Comparison of ENCODE assay signal across 36 cellular contexts in genomic region chr7:41346878-41347277, GRCh38.
"Had no signal": no experiment of that assay in that cellular context is flagged by ENCODE, and none has a peak within 500 bp of the region (broad histone marks: within the 10 kb centered on the region; RNA-seq: fewer than 3 reads in every experiment).

No MANE protein-coding gene starts in this region.

- DNase-seq: activated CD4-positive, alpha-beta memory T cell treated with anti-CD3 and anti-CD28 coated beads, Interleukin-2, amount 10 ng/mL, durations not matched to agents 7 days and 5 days; activated CD4-positive, alpha-beta T cell treated with anti-CD3 and anti-CD28 coated beads for 1 hour; activated CD4-positive, alpha-beta T cell treated with anti-CD3 and anti-CD28 coated beads for 36 hours; activated CD4-positive, alpha-beta T cell treated with anti-CD3 and anti-CD28 coated beads for 48 hours; activated CD4-positive, alpha-beta T cell treated with anti-CD3 and anti-CD28 coated beads, Interleukin-2, amount 10 ng/mL, durations not matched to agents 7 days and 5 days; activated CD4-positive, alpha-beta T cell treated with anti-CD3 and anti-CD28 coated beads, Interleukin-2, amount 50 U/mL, for 48 hours; activated CD4-positive, CD25-positive, alpha-beta regulatory T cell; activated CD8-positive, alpha-beta memory T cell treated with anti-CD3 and anti-CD28 coated beads for 24 hours; activated CD8-positive, alpha-beta memory T cell treated with anti-CD3 and anti-CD28 coated beads, Interleukin-2, amount 10 ng/mL, durations not matched to agents 7 days and 5 days; activated CD8-positive, alpha-beta memory T cell treated with anti-CD3 and anti-CD28 coated beads, Interleukin-2, amount 50 U/mL, for 48 hours; activated CD8-positive, alpha-beta T cell treated with anti-CD3 and anti-CD28 coated beads, Interleukin-2, amount 10 ng/mL, durations not matched to agents 7 days and 5 days; activated effector memory CD4-positive, alpha-beta T cell treated with Interleukin-2 at 50 U/mL for 16 hours; activated gamma-delta T cell; activated naive CD4-positive, alpha-beta T cell treated with anti-CD3 and anti-CD28 coated beads, Interleukin-2, amount 10 ng/mL, durations not matched to agents 7 days and 5 days; activated naive CD4-positive, alpha-beta T cell treated with Interleukin-2 at 50 U/mL for 16 hours; activated naive CD8-positive, alpha-beta T cell treated with anti-CD3 and anti-CD28 coated beads, Interleukin-2, amount 10 ng/mL, durations not matched to agents 7 days and 5 days; activated naive CD8-positive, alpha-beta T cell treated with anti-CD3 and anti-CD28 coated beads, Interleukin-2, amount 50 U/mL, for 24 hours; activated T-cell treated with anti-CD3 and anti-CD28 coated beads, Interleukin-2, amount 50 U/mL, for 24 hours; activated T-cell treated with anti-CD3 and anti-CD28 coated beads, Interleukin-2, amount 50 U/mL, for 48 hours; amygdala; anterior cingulate cortex; central memory CD4-positive, alpha-beta T cell; T-helper 1 cell; T-helper 2 cell; T-helper 9 cell; WERI-Rb-1 had no signal

- ATAC-seq: activated CD4-positive, alpha-beta T cell treated with anti-CD3 and anti-CD28 coated beads for 36 hours; activated CD4-positive, CD25-positive, alpha-beta regulatory T cell treated with anti-CD3 and anti-CD28 coated beads, Interleukin-2, amount 50 U/mL, for 24 hours; activated CD8-positive, alpha-beta memory T cell treated with anti-CD3 and anti-CD28 coated beads, Interleukin-2, amount 10 ng/mL, durations not matched to agents 7 days and 5 days; activated CD8-positive, alpha-beta T cell treated with anti-CD3 and anti-CD28 coated beads, Interleukin-2, amount 10 ng/mL, durations not matched to agents 7 days and 5 days; activated naive CD8-positive, alpha-beta T cell treated with anti-CD3 and anti-CD28 coated beads, Interleukin-2, amount 50 U/mL, for 24 hours; WTC11 had no signal

- H3K27me3 ChIP-seq: ascending aorta had no signal

- H3K36me3 ChIP-seq: ascending aorta, WERI-Rb-1 had no signal

- H3K4me3 ChIP-seq: ascending aorta had no signal

- H3K9me3 ChIP-seq: ascending aorta had no signal

- H3K27ac Mint-ChIP-seq: activated CD4-positive, alpha-beta memory T cell treated with anti-CD3 and anti-CD28 coated beads, Interleukin-2, amount 10 ng/mL, durations not matched to agents 7 days and 5 days; activated CD4-positive, alpha-beta T cell treated with anti-CD3 and anti-CD28 coated beads for 36 hours; activated CD4-positive, alpha-beta T cell treated with anti-CD3 and anti-CD28 coated beads, Interleukin-2, amount 10 ng/mL, durations not matched to agents 7 days and 5 days; activated CD8-positive, alpha-beta memory T cell treated with anti-CD3 and anti-CD28 coated beads, Interleukin-2, amount 10 ng/mL, durations not matched to agents 7 days and 5 days; activated CD8-positive, alpha-beta T cell treated with anti-CD3 and anti-CD28 coated beads, Interleukin-2, amount 10 ng/mL, durations not matched to agents 7 days and 5 days; activated naive CD4-positive, alpha-beta T cell treated with anti-CD3 and anti-CD28 coated beads, Interleukin-2, amount 10 ng/mL, durations not matched to agents 7 days and 5 days; activated naive CD4-positive, alpha-beta T cell treated with anti-CD3 and anti-CD28 coated beads, Interleukin-2, amount 50 U/mL, for 24 hours; activated naive CD8-positive, alpha-beta T cell; activated naive CD8-positive, alpha-beta T cell treated with anti-CD3 and anti-CD28 coated beads, Interleukin-2, amount 10 ng/mL, durations not matched to agents 7 days and 5 days; activated naive CD8-positive, alpha-beta T cell treated with anti-CD3 and anti-CD28 coated beads, Interleukin-2, amount 50 U/mL, for 24 hours; activated T-cell treated with anti-CD3 and anti-CD28 coated beads, Interleukin-2, amount 50 U/mL, for 24 hours; activated T-helper 2 cell treated with anti-CD3 and anti-CD28 coated beads, Interferon-gamma antibody, Interleukin-2, Interleukin-4, amounts not matched to agents 10 μg/mL and 5 μg/mL and 100 μg/mL, durations not matched to agents 14 hours and 24 hours and 36 hours; brain; T-helper 1 cell treated with Interleukin-12 subunit alpha and Interleukin-12 subunit beta and Interleukin-4 antibody, amounts not matched to agents 30 μg/mL and 1 μg/mL, for 36 hours; T-helper 2 cell treated with Interferon-gamma antibody and Interleukin-4, amounts not matched to agents 5 μg/mL and 100 μg/mL, for 36 hours; WTC11 had no signal

- H3K9me3 Mint-ChIP-seq: activated CD4-positive, alpha-beta T cell treated with anti-CD3 and anti-CD28 coated beads, Interleukin-2, amount 10 ng/mL, durations not matched to agents 7 days and 5 days; activated naive CD8-positive, alpha-beta T cell treated with anti-CD3 and anti-CD28 coated beads, Interleukin-2, amount 10 ng/mL, durations not matched to agents 7 days and 5 days; brain had no signal

- H3K4me3 Mint-ChIP-seq: activated CD4-positive, alpha-beta memory T cell treated with anti-CD3 and anti-CD28 coated beads, Interleukin-2, amount 10 ng/mL, durations not matched to agents 7 days and 5 days; activated CD4-positive, alpha-beta T cell treated with anti-CD3 and anti-CD28 coated beads for 36 hours; activated CD4-positive, alpha-beta T cell treated with anti-CD3 and anti-CD28 coated beads, Interleukin-2, amount 10 ng/mL, durations not matched to agents 7 days and 5 days; activated CD8-positive, alpha-beta memory T cell treated with anti-CD3 and anti-CD28 coated beads, Interleukin-2, amount 10 ng/mL, durations not matched to agents 7 days and 5 days; activated CD8-positive, alpha-beta T cell treated with anti-CD3 and anti-CD28 coated beads, Interleukin-2, amount 10 ng/mL, durations not matched to agents 7 days and 5 days; activated naive CD4-positive, alpha-beta T cell treated with anti-CD3 and anti-CD28 coated beads, Interleukin-2, amount 10 ng/mL, durations not matched to agents 7 days and 5 days; activated naive CD4-positive, alpha-beta T cell treated with anti-CD3 and anti-CD28 coated beads, Interleukin-2, amount 50 U/mL, for 24 hours; activated naive CD8-positive, alpha-beta T cell; activated naive CD8-positive, alpha-beta T cell treated with anti-CD3 and anti-CD28 coated beads, Interleukin-2, amount 10 ng/mL, durations not matched to agents 7 days and 5 days; activated naive CD8-positive, alpha-beta T cell treated with anti-CD3 and anti-CD28 coated beads, Interleukin-2, amount 50 U/mL, for 24 hours; activated T-cell treated with anti-CD3 and anti-CD28 coated beads, Interleukin-2, amount 50 U/mL, for 24 hours; brain; T-helper 1 cell treated with Interleukin-12 subunit alpha and Interleukin-12 subunit beta and Interleukin-4 antibody, amounts not matched to agents 30 μg/mL and 1 μg/mL, for 36 hours; T-helper 2 cell treated with Interferon-gamma antibody and Interleukin-4, amounts not matched to agents 5 μg/mL and 100 μg/mL, for 36 hours; WTC11 had no signal

- FAIRE-seq: TTC549 had no signal

- H3K36me3 Mint-ChIP-seq: activated CD8-positive, alpha-beta memory T cell treated with anti-CD3 and anti-CD28 coated beads, Interleukin-2, amount 10 ng/mL, durations not matched to agents 7 days and 5 days; activated naive CD4-positive, alpha-beta T cell treated with anti-CD3 and anti-CD28 coated beads, Interleukin-2, amount 10 ng/mL, durations not matched to agents 7 days and 5 days; activated naive CD4-positive, alpha-beta T cell treated with anti-CD3 and anti-CD28 coated beads, Interleukin-2, amount 50 U/mL, for 24 hours; activated naive CD8-positive, alpha-beta T cell; activated naive CD8-positive, alpha-beta T cell treated with anti-CD3 and anti-CD28 coated beads, Interleukin-2, amount 10 ng/mL, durations not matched to agents 7 days and 5 days; brain had no signal

- H3K27me3 Mint-ChIP-seq: activated CD4-positive, alpha-beta memory T cell treated with anti-CD3 and anti-CD28 coated beads, Interleukin-2, amount 10 ng/mL, durations not matched to agents 7 days and 5 days; activated CD4-positive, alpha-beta T cell treated with anti-CD3 and anti-CD28 coated beads for 36 hours; activated CD4-positive, alpha-beta T cell treated with anti-CD3 and anti-CD28 coated beads, Interleukin-2, amount 10 ng/mL, durations not matched to agents 7 days and 5 days; activated CD8-positive, alpha-beta memory T cell treated with anti-CD3 and anti-CD28 coated beads, Interleukin-2, amount 10 ng/mL, durations not matched to agents 7 days and 5 days; activated naive CD4-positive, alpha-beta T cell treated with anti-CD3 and anti-CD28 coated beads, Interleukin-2, amount 10 ng/mL, durations not matched to agents 7 days and 5 days; activated naive CD4-positive, alpha-beta T cell treated with anti-CD3 and anti-CD28 coated beads, Interleukin-2, amount 50 U/mL, for 24 hours; activated naive CD8-positive, alpha-beta T cell; activated naive CD8-positive, alpha-beta T cell treated with anti-CD3 and anti-CD28 coated beads, Interleukin-2, amount 10 ng/mL, durations not matched to agents 7 days and 5 days; activated T-cell treated with anti-CD3 and anti-CD28 coated beads, Interleukin-2, amount 50 U/mL, for 24 hours had no signal

- H3K4me1 Mint-ChIP-seq: activated CD4-positive, alpha-beta memory T cell treated with anti-CD3 and anti-CD28 coated beads, Interleukin-2, amount 10 ng/mL, durations not matched to agents 7 days and 5 days; activated CD4-positive, alpha-beta T cell treated with anti-CD3 and anti-CD28 coated beads for 36 hours; activated CD4-positive, alpha-beta T cell treated with anti-CD3 and anti-CD28 coated beads, Interleukin-2, amount 10 ng/mL, durations not matched to agents 7 days and 5 days; activated CD8-positive, alpha-beta memory T cell treated with anti-CD3 and anti-CD28 coated beads, Interleukin-2, amount 10 ng/mL, durations not matched to agents 7 days and 5 days; activated naive CD4-positive, alpha-beta T cell treated with anti-CD3 and anti-CD28 coated beads, Interleukin-2, amount 10 ng/mL, durations not matched to agents 7 days and 5 days; activated naive CD4-positive, alpha-beta T cell treated with anti-CD3 and anti-CD28 coated beads, Interleukin-2, amount 50 U/mL, for 24 hours; activated naive CD8-positive, alpha-beta T cell treated with anti-CD3 and anti-CD28 coated beads, Interleukin-2, amount 10 ng/mL, durations not matched to agents 7 days and 5 days; activated naive CD8-positive, alpha-beta T cell treated with anti-CD3 and anti-CD28 coated beads, Interleukin-2, amount 50 U/mL, for 24 hours; brain; WTC11 had no signal
